Comparison of ENCODE assay signal across 28 cellular contexts in genomic region chr19:5106971-5107370, GRCh38.
"Had no signal": no experiment of that assay in that cellular context is flagged by ENCODE, and none has a peak within 500 bp of the region (broad histone marks: within the 10 kb centered on the region; RNA-seq: fewer than 3 reads in every experiment).

No MANE protein-coding gene starts in this region.

- H3K9me3 ChIP-seq: ascending aorta, Peyer's patch, SJSA1 had no signal

- H3K27me3 ChIP-seq: ascending aorta, brain microvascular endothelial cell, Peyer's patch, SJSA1 had no signal

- H3K36me3 ChIP-seq: brain microvascular endothelial cell had no signal

- H3K4me1 ChIP-seq: Peyer's patch, SJSA1 had no signal

- H3K9me3 Mint-ChIP-seq: activated B cell treated with CpG ODN at 0.5 μM for 24 hours; activated CD4-positive, alpha-beta T cell treated with anti-CD3 and anti-CD28 coated beads, Interleukin-2, amount 10 ng/mL, durations not matched to agents 24 days and 14 days; activated naive CD4-positive, alpha-beta T cell treated with anti-CD3 and anti-CD28 coated beads, Interleukin-2, amount 50 U/mL, for 72 hours; activated naive CD8-positive, alpha-beta T cell treated with anti-CD3 and anti-CD28 coated beads, Interleukin-2, amount 50 U/mL, for 24 hours; activated T-cell treated with anti-CD3 and anti-CD28 coated beads, Interleukin-2, amount 50 U/mL, for 24 hours; activated T-helper 1 cell treated with anti-CD3 and anti-CD28 coated beads, Interleukin-12 subunit alpha, Interleukin-12 subunit beta, Interleukin-2, Interleukin-4 antibody, amounts not matched to agents 30 ng/mL and 10 ng/mL and 1 ng/mL, durations not matched to agents 14 hours and 24 hours and 36 hours; T-helper 1 cell treated with Interleukin-12 subunit alpha and Interleukin-12 subunit beta and Interleukin-4 antibody, amounts not matched to agents 30 μg/mL and 1 μg/mL, for 36 hours had no signal

- DNase-seq: activated B cell treated with CpG ODN at 0.5 μM for 24 hours; activated CD4-positive, alpha-beta T cell treated with anti-CD3 and anti-CD28 coated beads for 1 hour; activated CD4-positive, alpha-beta T cell treated with anti-CD3 and anti-CD28 coated beads, Interleukin-2, amount 10 ng/mL, durations not matched to agents 24 days and 14 days; activated CD4-positive, alpha-beta T cell treated with anti-CD3 and anti-CD28 coated beads, Interleukin-2, amount 50 U/mL, for 48 hours; activated CD8-positive, alpha-beta memory T cell treated with anti-CD3 and anti-CD28 coated beads, Interleukin-2, amount 10 ng/mL, durations not matched to agents 7 days and 5 days; activated effector memory CD4-positive, alpha-beta T cell treated with Interleukin-2 at 50 U/mL for 16 hours; activated naive CD4-positive, alpha-beta T cell treated with Interleukin-2 at 50 U/mL for 16 hours; activated naive CD8-positive, alpha-beta T cell treated with anti-CD3 and anti-CD28 coated beads, Interleukin-2, amount 50 U/mL, for 24 hours; activated T-cell treated with anti-CD3 and anti-CD28 coated beads, Interleukin-2, amount 50 U/mL, for 24 hours; amniotic stem cell; KG1; NCI-H1092 treated with DMSO at 0.1 percent for 48 hours; NCI-H1417 treated with DMSO at 0.1 percent for 48 hours; NCI-H1694 treated with DMSO at 0.1 percent for 48 hours; NCI-H2029 treated with DMSO at 0.1 percent for 48 hours; NCI-H345; NCI-H510A treated with DMSO at 0.1 percent for 48 hours; NCI-H69; NK-92 treated with Interleukin-12 subunit alpha and Interleukin-12 subunit beta, amount 100 ng/mL, for 24 hours; Peyer's patch; SHP77 had no signal

- H3K4me1 Mint-ChIP-seq: activated B cell treated with CpG ODN at 0.5 μM for 24 hours; activated CD4-positive, alpha-beta T cell treated with anti-CD3 and anti-CD28 coated beads, Interleukin-2, amount 10 ng/mL, durations not matched to agents 24 days and 14 days; activated CD8-positive, alpha-beta memory T cell treated with anti-CD3 and anti-CD28 coated beads, Interleukin-2, amount 10 ng/mL, durations not matched to agents 7 days and 5 days; activated naive CD8-positive, alpha-beta T cell treated with anti-CD3 and anti-CD28 coated beads, Interleukin-2, amount 50 U/mL, for 24 hours had no signal

- H3K27me3 Mint-ChIP-seq: activated B cell treated with CpG ODN at 0.5 μM for 24 hours; activated CD4-positive, alpha-beta T cell treated with anti-CD3 and anti-CD28 coated beads, Interleukin-2, amount 10 ng/mL, durations not matched to agents 24 days and 14 days; activated CD8-positive, alpha-beta memory T cell treated with anti-CD3 and anti-CD28 coated beads, Interleukin-2, amount 10 ng/mL, durations not matched to agents 7 days and 5 days; activated naive CD8-positive, alpha-beta T cell treated with anti-CD3 and anti-CD28 coated beads, Interleukin-2, amount 50 U/mL, for 24 hours; activated T-cell treated with anti-CD3 and anti-CD28 coated beads, Interleukin-2, amount 50 U/mL, for 24 hours had no signal

- H3K4me3 ChIP-seq: ascending aorta, Peyer's patch, SJSA1 had no signal

- H3K27ac ChIP-seq: ascending aorta, brain microvascular endothelial cell, Peyer's patch, RWPE1, SJSA1 had no signal

- H3K36me3 Mint-ChIP-seq: activated CD8-positive, alpha-beta memory T cell treated with anti-CD3 and anti-CD28 coated beads, Interleukin-2, amount 10 ng/mL, durations not matched to agents 7 days and 5 days; activated naive CD4-positive, alpha-beta T cell treated with anti-CD3 and anti-CD28 coated beads, Interleukin-2, amount 50 U/mL, for 72 hours had no signal

- ATAC-seq: activated CD8-positive, alpha-beta memory T cell treated with anti-CD3 and anti-CD28 coated beads, Interleukin-2, amount 10 ng/mL, durations not matched to agents 7 days and 5 days; activated naive CD4-positive, alpha-beta T cell treated with anti-CD3 and anti-CD28 coated beads, Interleukin-2, amount 50 U/mL, for 72 hours; activated naive CD8-positive, alpha-beta T cell treated with anti-CD3 and anti-CD28 coated beads, Interleukin-2, amount 50 U/mL, for 24 hours had no signal

- H3K4me3 Mint-ChIP-seq: activated B cell treated with CpG ODN at 0.5 μM for 24 hours; activated CD4-positive, alpha-beta T cell treated with anti-CD3 and anti-CD28 coated beads, Interleukin-2, amount 10 ng/mL, durations not matched to agents 24 days and 14 days; activated CD8-positive, alpha-beta memory T cell treated with anti-CD3 and anti-CD28 coated beads, Interleukin-2, amount 10 ng/mL, durations not matched to agents 7 days and 5 days; activated naive CD8-positive, alpha-beta T cell treated with anti-CD3 and anti-CD28 coated beads, Interleukin-2, amount 50 U/mL, for 24 hours; activated T-cell treated with anti-CD3 and anti-CD28 coated beads, Interleukin-2, amount 50 U/mL, for 24 hours; activated T-helper 1 cell treated with anti-CD3 and anti-CD28 coated beads, Interleukin-12 subunit alpha, Interleukin-12 subunit beta, Interleukin-2, Interleukin-4 antibody, amounts not matched to agents 30 ng/mL and 10 ng/mL and 1 ng/mL, durations not matched to agents 14 hours and 24 hours and 36 hours; T-helper 1 cell treated with Interleukin-12 subunit alpha and Interleukin-12 subunit beta and Interleukin-4 antibody, amounts not matched to agents 30 μg/mL and 1 μg/mL, for 36 hours had no signal

- H3K27ac Mint-ChIP-seq: activated B cell treated with CpG ODN at 0.5 μM for 24 hours; activated CD4-positive, alpha-beta T cell treated with anti-CD3 and anti-CD28 coated beads, Interleukin-2, amount 10 ng/mL, durations not matched to agents 24 days and 14 days; activated CD8-positive, alpha-beta memory T cell treated with anti-CD3 and anti-CD28 coated beads, Interleukin-2, amount 10 ng/mL, durations not matched to agents 7 days and 5 days; activated naive CD4-positive, alpha-beta T cell treated with anti-CD3 and anti-CD28 coated beads, Interleukin-2, amount 50 U/mL, for 72 hours; activated naive CD8-positive, alpha-beta T cell treated with anti-CD3 and anti-CD28 coated beads, Interleukin-2, amount 50 U/mL, for 24 hours; activated T-cell treated with anti-CD3 and anti-CD28 coated beads, Interleukin-2, amount 50 U/mL, for 24 hours; activated T-helper 1 cell treated with anti-CD3 and anti-CD28 coated beads, Interleukin-12 subunit alpha, Interleukin-12 subunit beta, Interleukin-2, Interleukin-4 antibody, amounts not matched to agents 30 ng/mL and 10 ng/mL and 1 ng/mL, durations not matched to agents 14 hours and 24 hours and 36 hours; T-helper 1 cell treated with Interleukin-12 subunit alpha and Interleukin-12 subunit beta and Interleukin-4 antibody, amounts not matched to agents 30 μg/mL and 1 μg/mL, for 36 hours had no signal
